ENCODE assay signal across 8 cellular contexts in genomic region chr15:68056097-68056865, GRCh38. TPM values are rescaled to one million over a fixed set of nuclear protein-coding genes. Genes with fewer than 3 reads are reported as not detected.
DNase-seq lines count a peak whose midpoint lies in the region; ATAC-seq, FAIRE-seq and TF ChIP-seq lines count a peak whose summit lies in the region.

No MANE protein-coding gene starts in this region.

- H3K4me3 ChIP-seq in GM08714 (ENCODE audit: low read length): peak overlapping the region; percentile 89; the same call in 1 of the 2 replicates
- peak overlapping the region; percentile 80 for H3K4me3 ChIP-seq in epithelial cell of proximal tubule (ENCODE audit: low read depth, low read length)
- H3K4me3 ChIP-seq in pancreas: peak overlapping the region in 2 of 4 donors; percentile 84

- FAIRE-seq in pancreas (lab: Jason Lieb, UNC): no peak

- no peaks in the 10 kb centered on the region for H3K36me3 ChIP-seq in pancreas

- no peak for TF ChIP-seq CTCF in epithelial cell of proximal tubule (conservative IDR thresholded peaks at IDR 0.05; ENCODE audit: low read depth, low read length)
- no peak for TF ChIP-seq CTCF in omental fat pad (IDR thresholded peaks at IDR 0.05)
- no peak for TF ChIP-seq CTCF in pancreas (IDR thresholded peaks at IDR 0.05)

- no peaks in the 10 kb centered on the region for H3K9me3 ChIP-seq in pancreas

- H3K4me1 ChIP-seq in pancreas: peaks cover 4 to 38% (median 31%) of the 10 kb centered on the region in 3 donors

- no peaks in the 10 kb centered on the region for H3K27me3 ChIP-seq in pancreas

- peak overlapping the region in 2 of 4 donors; percentile 91 to 93 for H3K27ac ChIP-seq in pancreas

- DNase-seq in OCI-M1 (lab: John Stamatoyannopoulos, UW) (peak; percentile 41), epithelial cell of proximal tubule (ENCODE audit: low read depth) (no peak), retina (peak; percentile 8), omental fat pad (ENCODE audit: low spot score) (no peak), pancreas (no peak), NCI-H2107 (lab: John Stamatoyannopoulos, UW) (no peak)

- intact Hi-C loops in pancreas (cut with DNase I): no loop called here

- WGBS in pancreas, 2 donors: 15 to 17% methylated on average over 5 of the region's 5 CpGs

- ATAC-seq in omental fat pad (ENCODE audit: low FRiP score) (no peak), pancreas (no peak), esophagus mucosa (no peak)

RNA-seq across cellular contexts. Expression of gene PIAS1, which starts 2.2 kb away (rescaled TPM):
- total RNA-seq in epithelial cell of proximal tubule (10.4 and 12.0 TPM in 2 replicates), omental fat pad (10 to 100 TPM; 31.6 to 70.9 (median 40.3) TPM), pancreas (10 to 100 TPM; 10.6 to 27.5 (median 17.6) TPM), esophagus mucosa (24.4 TPM)
- polyA plus RNA-seq in pancreas: 10 to 100 TPM; 14.4 to 29.0 TPM

Comparison
In these comparisons a context has a peak if more than half of its experiments do, and no peak if none do; other contexts are left out.
1. DNase-seq: peak in OCI-M1 (single experiment) and retina (single experiment); none in epithelial cell of proximal tubule (single experiment), omental fat pad (single experiment), pancreas (0 of 6) and NCI-H2107 (single experiment).